In the genomic region with DNA sequence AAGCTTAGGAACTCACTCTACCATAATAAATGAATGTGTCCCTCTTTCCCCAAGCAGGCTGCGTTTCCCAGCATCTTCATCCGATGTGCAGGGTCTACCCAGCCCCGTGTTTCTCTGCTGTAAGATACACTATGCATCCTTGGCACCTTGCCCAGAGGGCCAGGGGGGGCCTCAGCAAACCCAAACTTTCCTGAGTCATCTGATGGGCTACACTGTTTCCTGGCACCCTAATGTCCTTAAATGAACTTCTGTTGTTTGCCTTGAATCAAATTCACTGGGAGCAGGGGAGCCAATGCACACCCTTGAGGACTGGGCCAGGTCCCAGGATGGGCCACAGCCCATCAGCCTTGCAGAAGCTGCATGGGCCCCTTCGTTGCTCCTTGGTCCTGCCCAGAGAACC, we compare ENCODE assay signal across 17 cellular contexts.
"Had no signal": no experiment of that assay in that cellular context is flagged by ENCODE, and none has a peak within 500 bp of the region (broad histone marks: within the 10 kb centered on the region; RNA-seq: fewer than 3 reads in every experiment).

No MANE protein-coding gene starts in this region.

- ATAC-seq: activated CD8-positive, alpha-beta memory T cell treated with anti-CD3 and anti-CD28 coated beads, Interleukin-2, amount 10 ng/mL, durations not matched to agents 7 days and 5 days; left ventricle myocardium superior; stimulated activated effector memory CD8-positive, alpha-beta T cell treated with anti-CD3 and anti-CD28 coated beads, Interleukin-12 subunit alpha, Interleukin-12 subunit beta, amount 100 ng/mL, for 72 hours had no signal

- H3K27ac ChIP-seq: esophagus squamous epithelium, sigmoid colon, stomach, vagina had no signal

- DNase-seq: activated CD4-positive, alpha-beta memory T cell treated with anti-CD3 and anti-CD28 coated beads, Interleukin-2, amount 10 ng/mL, durations not matched to agents 7 days and 5 days; activated CD4-positive, alpha-beta T cell treated with anti-CD3 and anti-CD28 coated beads for 48 hours; activated CD4-positive, CD25-positive, alpha-beta regulatory T cell; activated CD8-positive, alpha-beta memory T cell treated with anti-CD3 and anti-CD28 coated beads, Interleukin-2, amount 10 ng/mL, durations not matched to agents 7 days and 5 days; activated naive CD8-positive, alpha-beta T cell treated with anti-CD3 and anti-CD28 coated beads for 36 hours; amniotic stem cell; effector memory CD4-positive, alpha-beta T cell; esophagus squamous epithelium; immature natural killer cell; left ventricle myocardium superior; occipital lobe; sigmoid colon; stimulated activated CD4-positive, alpha-beta T cell treated with anti-CD3 and anti-CD28 coated beads, Interleukin-4, amount 100 ng/mL, for 24 hours; stomach; trophoblast cell had no signal
